8 cellular contexts compared by ENCODE assay signal in genomic region chr18:9106800-9107574, GRCh38. TPM values are rescaled to one million over a fixed set of nuclear protein-coding genes. Genes with fewer than 3 reads are reported as not detected.
DNase-seq lines count a peak whose midpoint lies in the region; TF ChIP-seq lines count a peak whose summit lies in the region.

No MANE protein-coding gene starts in this region.

- H3K4me3 Mint-ChIP-seq in progenitor cell of endocrine pancreas (ENCODE audit: low read depth) (no peak overlapping the region), Caco-2 (ENCODE audit: unreplicated experiment) (no peak overlapping the region)

- no peak for TF ChIP-seq CTCF in DOHH2 (IDR thresholded peaks at IDR 0.05; ENCODE audit: low read depth, low read length, poor library complexity, severe bottlenecking)
- TF ChIP-seq CTCF in progenitor cell of endocrine pancreas (IDR thresholded peaks at IDR 0.05; ENCODE audit: unreplicated experiment): no peak
- no peak for TF ChIP-seq CTCF in Caco-2 (IDR thresholded peaks at IDR 0.05; ENCODE audit: insufficient read depth in 1 of 2, low read depth in 1 of 2, low read length in 1 of 2, severe bottlenecking in 1 of 2, unreplicated experiment in 1 of 2)
- TF ChIP-seq CTCF in ascending aorta (IDR thresholded peaks at IDR 0.05): no peak

- H4K20me1 ChIP-seq in DOHH2 (ENCODE audit: control insufficient read depth, insufficient read depth, low read depth, low read length): peaks cover 58% of the 10 kb centered on the region

- H3K36me3 ChIP-seq in DOHH2 (ENCODE audit: control insufficient read depth, low read length) (peaks cover 90% of the 10 kb centered on the region), Caco-2 (ENCODE audit: control insufficient read depth, insufficient read depth, low read length) (no peaks in the 10 kb centered on the region), ascending aorta (no peaks in the 10 kb centered on the region)
- H3K36me3 ChIP-seq in effector memory CD4-positive, alpha-beta T cell (ENCODE audit: control insufficient read depth, insufficient read depth, low read length): no peaks in the 10 kb centered on the region

- no peak overlapping the region for H3K27ac ChIP-seq in DOHH2 (ENCODE audit: low read depth, low read length)
- peak overlapping the region; percentile 88 for H3K27ac ChIP-seq in effector memory CD4-positive, alpha-beta T cell (ENCODE audit: insufficient read depth, low read length, poor library complexity, severe bottlenecking)
- peak overlapping the region in 1 of 2 donors; percentile 14 for H3K27ac ChIP-seq in ascending aorta

- H3K4me1 ChIP-seq in DOHH2 (ENCODE audit: control insufficient read depth, low read length) (peaks cover 65% of the 10 kb centered on the region), Caco-2 (peaks cover 22% of the 10 kb centered on the region), ascending aorta (peaks cover 5 to 46% of the 10 kb centered on the region in 2 donors)
- peaks cover 38% of the 10 kb centered on the region for H3K4me1 ChIP-seq in effector memory CD4-positive, alpha-beta T cell (ENCODE audit: control insufficient read depth, insufficient read depth, low read length, poor library complexity, severe bottlenecking)

- H3F3A ChIP-seq in DOHH2 (ENCODE audit: control insufficient read depth, insufficient read depth): no peaks in the 10 kb centered on the region

- peaks cover 54% of the 10 kb centered on the region for H3K4me1 Mint-ChIP-seq in progenitor cell of endocrine pancreas (ENCODE audit: low read depth)
- peaks cover 18% of the 10 kb centered on the region for H3K4me1 Mint-ChIP-seq in Caco-2 (ENCODE audit: low read depth, unreplicated experiment)

- CTCF ChIA-PET in Caco-2 (lab: Charles Lee): no interaction called here

- peak overlapping the region; percentile 79 for H3K4me3 ChIP-seq in DOHH2 (ENCODE audit: low read length)
- peak overlapping the region; percentile 33 for H3K4me3 ChIP-seq in effector memory CD4-positive, alpha-beta T cell (ENCODE audit: insufficient read depth, low read depth, low read length, poor library complexity, severe bottlenecking)
- H3K4me3 ChIP-seq in Caco-2 (ENCODE audit: low read depth, low read length): no peak overlapping the region
- H3K4me3 ChIP-seq in ascending aorta: no peak overlapping the region

- peak overlapping the region; percentile 25 for H3K27ac Mint-ChIP-seq in progenitor cell of endocrine pancreas
- H3K27ac Mint-ChIP-seq in Caco-2 (ENCODE audit: unreplicated experiment): no peak overlapping the region

- peaks cover 97% of the 10 kb centered on the region for H3K79me2 ChIP-seq in DOHH2 (ENCODE audit: control insufficient read depth, low read length)

- H3K9me3 Mint-ChIP-seq in progenitor cell of endocrine pancreas (ENCODE audit: low read depth) (no peaks in the 10 kb centered on the region), Caco-2 (ENCODE audit: unreplicated experiment) (no peaks in the 10 kb centered on the region)

- H3K27me3 ChIP-seq in DOHH2 (ENCODE audit: control insufficient read depth, low read length) (no peaks in the 10 kb centered on the region), Caco-2 (replicated peaks; ENCODE audit: control insufficient read depth, insufficient read depth, low read length) (no peaks in the 10 kb centered on the region), ascending aorta (no peaks in the 10 kb centered on the region)
- no peaks in the 10 kb centered on the region for H3K27me3 ChIP-seq in effector memory CD4-positive, alpha-beta T cell (replicated peaks; ENCODE audit: control insufficient read depth, insufficient read depth, low read length, poor library complexity, severe bottlenecking)

- H3K9me2 ChIP-seq in DOHH2 (replicated peaks; ENCODE audit: control insufficient read depth, low read length): no peaks in the 10 kb centered on the region

- H3K9me3 ChIP-seq in DOHH2 (ENCODE audit: control insufficient read depth, insufficient read depth, low read length): no peaks in the 10 kb centered on the region
- H3K9me3 ChIP-seq in effector memory CD4-positive, alpha-beta T cell (ENCODE audit: control insufficient read depth, low read length): no peaks in the 10 kb centered on the region
- no peaks in the 10 kb centered on the region for H3K9me3 ChIP-seq in Caco-2
- no peaks in the 10 kb centered on the region for H3K9me3 ChIP-seq in ascending aorta

- H3K36me3 Mint-ChIP-seq in progenitor cell of endocrine pancreas (ENCODE audit: insufficient read depth): peaks cover 1% of the 10 kb centered on the region
- peaks cover 57% of the 10 kb centered on the region for H3K36me3 Mint-ChIP-seq in Caco-2 (ENCODE audit: insufficient read depth, unreplicated experiment)

- no TSS peak for BruUV-seq in Caco-2 (replicated peaks; lab: Mats Ljungman, UMichigan)

- POLR2A ChIA-PET in Caco-2 (lab: Charles Lee): no interaction called here

- H3K27me3 Mint-ChIP-seq in progenitor cell of endocrine pancreas (no peaks in the 10 kb centered on the region), Caco-2 (ENCODE audit: insufficient read depth, unreplicated experiment) (no peaks in the 10 kb centered on the region)

- intact Hi-C loops in Caco-2 (cut with micrococcal nuclease; ENCODE audit: unreplicated experiment) (no loop called here), ascending aorta (cut with DNase I) (loop anchor here (10.0 kb wide), 1 partner anchor 808 kb away; the partner anchor contains the start of gene VAPA)

- DNase-seq in NCI-H524 treated with DMSO at 0.1 percent for 48 hours (lab: John Stamatoyannopoulos, UW) (peak; percentile 22), progenitor cell of endocrine pancreas (ENCODE audit: low spot score, unreplicated experiment) (no peak), Caco-2 (no peak), ascending aorta (ENCODE audit: low spot score in 2 of 2) (no peak), SK-N-DZ (ENCODE audit: low spot score) (no peak), NCI-H526 (lab: John Stamatoyannopoulos, UW) (no peak)
- DNase-seq in effector memory CD4-positive, alpha-beta T cell: no peak

- peak overlapping the region; percentile 85 for H3K4me2 ChIP-seq in DOHH2 (ENCODE audit: low read length)

RNA-seq across cellular contexts. Expression of gene NDUFV2, which starts 4.5 kb away (rescaled TPM):
- 119 and 124 TPM in 2 replicates for total RNA-seq in progenitor cell of endocrine pancreas
- total RNA-seq in Caco-2 (2022): 211 and 220 TPM in 2 replicates
- total RNA-seq in ascending aorta: 48.6 TPM
- polyA plus RNA-seq in SK-N-DZ (2014; cell fraction: cytosol; rRNA removed): 230 and 256 TPM in 2 replicates
- polyA plus RNA-seq in SK-N-DZ (2014; cell fraction: nucleus; rRNA removed): 129 and 141 TPM in 2 replicates

RNA-seq across cellular contexts. Expression of gene ANKRD12, which starts 29.6 kb away (rescaled TPM):
- total RNA-seq in progenitor cell of endocrine pancreas (45.7 and 53.3 TPM in 2 replicates), Caco-2 (2022) (33.2 and 36.5 TPM in 2 replicates), ascending aorta (11.4 TPM)
- 3.0 and 3.4 TPM in 2 replicates for polyA plus RNA-seq in SK-N-DZ (2014; cell fraction: cytosol; rRNA removed)
- 7.9 and 11.4 TPM in 2 replicates for polyA plus RNA-seq in SK-N-DZ (2014; cell fraction: nucleus; rRNA removed)

Comparison
In these comparisons a context has a peak if more than half of its experiments do, and no peak if none do; other contexts are left out.
1. H3K4me3 ChIP-seq: peak in DOHH2 (single experiment) and effector memory CD4-positive, alpha-beta T cell (single experiment); none in Caco-2 (single experiment) and ascending aorta (0 of 2).